13 cellular contexts compared by ENCODE assay signal in the genomic region with DNA sequence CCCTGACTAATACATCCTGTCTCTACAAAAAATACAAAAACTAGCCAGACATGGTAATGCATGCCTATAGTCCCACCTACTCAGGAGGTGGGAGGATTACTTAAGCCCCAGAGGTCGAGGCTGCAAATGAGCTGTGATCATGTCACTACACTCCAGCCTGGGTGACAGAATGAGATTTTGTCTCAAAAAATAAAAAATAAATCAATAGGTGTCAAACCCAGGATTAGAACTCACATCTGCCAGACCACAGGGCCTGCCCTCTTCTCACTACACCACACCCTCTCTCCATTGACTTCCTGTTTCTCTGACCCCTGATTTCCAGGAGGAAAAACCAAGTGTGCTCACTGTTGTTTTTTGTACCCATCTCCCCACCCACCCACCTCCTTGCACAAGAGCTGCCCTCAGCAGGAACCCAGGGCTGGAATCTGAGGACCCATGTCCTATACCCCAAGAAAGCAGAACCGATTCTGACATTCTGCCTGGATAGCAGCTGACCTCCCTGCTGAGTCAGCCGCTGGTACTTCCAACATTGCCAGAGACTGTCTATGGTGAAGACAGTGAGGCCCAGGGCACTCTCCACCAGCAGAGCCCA. TPM values are rescaled to one million over a fixed set of nuclear protein-coding genes. Genes with fewer than 3 reads are reported as not detected.
DNase-seq lines count a peak whose midpoint lies in the region; ATAC-seq, FAIRE-seq and TF ChIP-seq lines count a peak whose summit lies in the region.
"Had no signal": no experiment of that assay in that cellular context is flagged by ENCODE, and none has a peak within 500 bp of the region (broad histone marks: within the 10 kb centered on the region; RNA-seq: fewer than 3 reads in every experiment).

No MANE protein-coding gene starts in this region.

- H3K36me3 ChIP-seq in pancreas = no peaks in the 10 kb centered on the region
- H3K36me3 ChIP-seq: breast epithelium had no signal

- DNase-seq in CD1c-positive myeloid dendritic cell (ENCODE audit: extremely low spot score) = peak; percentile 96
- peak; percentile 92 to 96 for DNase-seq in NOMO-1 (lab: John Stamatoyannopoulos, UW; ENCODE audit: unreplicated experiment in 2 of 2)
- DNase-seq in fibroblast of gingiva (ENCODE audit: low read depth) = peak; percentile 76
- peak in 1 of 6 donors; percentile 56 for DNase-seq in pancreas
- no peak for DNase-seq in T-helper 2 cell
- DNase-seq in HPDE6-E6E7 (ENCODE audit: extremely low spot score) = no peak
- no peak for DNase-seq in H54 (ENCODE audit: insufficient read length, low spot score)
- DNase-seq: activated CD4-positive, alpha-beta T cell treated with anti-CD3 and anti-CD28 coated beads, Interleukin-2, amount 50 U/mL, for 48 hours; CD4-positive, alpha-beta T cell; KG1 had no signal

- H3K4me3 ChIP-seq in pancreas = no peak overlapping the region
- H3K4me3 ChIP-seq: breast epithelium had no signal

- H3K27me3 ChIP-seq in pancreas = no peaks in the 10 kb centered on the region
- H3K27me3 ChIP-seq: breast epithelium had no signal

- peak in 3 of 4 donors; percentile 29 to 82 (median 79) for ATAC-seq in pancreas
- ATAC-seq in HG03097 (IDR thresholded peaks at IDR 0.05; ENCODE audit: low FRiP score, unreplicated experiment) = no peak

- intact Hi-C loops in pancreas (cut with DNase I) = no loop called here

- no peaks in the 10 kb centered on the region for H3K4me1 ChIP-seq in pancreas
- H3K4me1 ChIP-seq: breast epithelium had no signal

- WGBS in pancreas, 2 donors = 26 to 54% methylated on average over 3 of the region's 3 CpGs

- H3K27ac ChIP-seq in pancreas = no peak overlapping the region
- H3K27ac ChIP-seq: breast epithelium had no signal

- TF ChIP-seq POLR2A in H54 (IDR thresholded peaks at IDR 0.05; ENCODE audit: low read depth, low read length) = no peak

- no peaks in the 10 kb centered on the region for H3K9me3 ChIP-seq in pancreas
- H3K9me3 ChIP-seq: breast epithelium had no signal

- FAIRE-seq in pancreas (lab: Jason Lieb, UNC) (no peak), H54 (lab: Jason Lieb, UNC) (no peak)
- FAIRE-seq: RCC 7860 had no signal

- no peak for TF ChIP-seq CTCF in pancreas (IDR thresholded peaks at IDR 0.05)

RNA-seq across cellular contexts. Expression of a gene that starts 6.2 kb away (rescaled TPM):
- 1 to 10 TPM; 1.1 to 7.4 (median 2.5) TPM for total RNA-seq in pancreas
- 1 to 10 TPM in 1 of 2 donors, under 1 TPM in 1; 0.95 to 1.2 TPM for polyA plus RNA-seq in pancreas
- total RNA-seq: CD4-positive, alpha-beta T cell had no signal

Comparison
In these comparisons a context has a peak if more than half of its experiments do, and no peak if none do; other contexts are left out.
1. DNase-seq: peak in CD1c-positive myeloid dendritic cell (single experiment), NOMO-1 (2 of 2) and fibroblast of gingiva (single experiment); none in T-helper 2 cell (0 of 5), HPDE6-E6E7 (single experiment) and H54 (single experiment).